13 cellular contexts compared by ENCODE assay signal in the genomic region with DNA sequence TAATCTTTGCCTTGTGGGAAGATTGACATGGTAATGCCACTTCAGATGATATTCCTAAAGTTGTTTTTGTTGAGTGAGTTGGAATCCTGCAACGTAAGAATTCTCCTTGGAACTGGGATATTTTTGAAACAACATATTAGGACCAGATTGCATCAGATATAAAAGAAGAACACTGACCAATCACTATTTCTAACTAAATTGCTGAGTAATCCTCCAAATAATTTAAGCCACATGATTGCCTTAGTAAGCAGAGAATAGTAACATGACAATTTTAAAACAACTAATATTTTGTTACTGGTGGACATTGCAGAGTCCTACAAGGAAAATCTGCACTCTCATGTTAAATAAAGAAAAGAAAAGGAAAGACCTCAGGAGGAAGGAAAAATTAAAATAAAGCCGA.
DNase-seq lines count a peak whose midpoint lies in the region; ATAC-seq and TF ChIP-seq lines count a peak whose summit lies in the region.
"Had no signal": no experiment of that assay in that cellular context is flagged by ENCODE, and none has a peak within 500 bp of the region (broad histone marks: within the 10 kb centered on the region; RNA-seq: fewer than 3 reads in every experiment).

No MANE protein-coding gene starts in this region.

- H3K9me3 ChIP-seq in adipocyte (ENCODE audit: control insufficient read depth, low read length) = no peaks in the 10 kb centered on the region
- H3K9me3 ChIP-seq: A549, BLaER1, HAP-1 had no signal

- DNase-seq in GM03348 (ENCODE audit: low spot score) = peak; percentile 48
- DNase-seq in adipocyte (ENCODE audit: low read depth) = peak; percentile 1
- peak; percentile 68 for DNase-seq in fibroblast of the aortic adventitia (ENCODE audit: low read depth)
- peak; percentile 42 for DNase-seq in stromal cell of bone marrow (ENCODE audit: low read depth)
- DNase-seq in SK-N-DZ (ENCODE audit: low spot score) = no peak
- DNase-seq: AML-193, DMS 273 treated with DMSO at 0.1 percent for 48 hours had no signal

- ATAC-seq in HG03378 (IDR thresholded peaks at IDR 0.05; ENCODE audit: unreplicated experiment) = no peak
- no peak for ATAC-seq in SK-N-SH treated with all-trans-retinoic acid at 6 μM for 48 hours
- ATAC-seq: A549, GM12878 had no signal

- no peaks in the 10 kb centered on the region for H3K27me3 ChIP-seq in adipocyte (replicated peaks; ENCODE audit: control insufficient read depth, insufficient read depth, low read length)
- H3K27me3 ChIP-seq: BLaER1 had no signal

- H3K4me3 ChIP-seq in adipocyte (ENCODE audit: low read length) = no peak overlapping the region
- no peak overlapping the region for H3K4me3 ChIP-seq in fibroblast of the aortic adventitia (ENCODE audit: low read depth, low read length)
- H3K4me3 ChIP-seq: A549, BLaER1, GM12878, HAP-1 had no signal

- peak overlapping the region; percentile 26 for H3K9ac ChIP-seq in adipocyte (ENCODE audit: low read length)
- H3K9ac ChIP-seq: BLaER1 had no signal

- no peak for TF ChIP-seq CTCF in fibroblast of the aortic adventitia (IDR thresholded peaks at IDR 0.05; ENCODE audit: insufficient read depth, low read length)

- H3K4me1 ChIP-seq in adipocyte (ENCODE audit: control insufficient read depth, insufficient read depth, low read length) = peaks cover 29% of the 10 kb centered on the region
- H3K4me1 ChIP-seq: A549, BLaER1, HAP-1 had no signal

- H3K36me3 ChIP-seq in adipocyte (ENCODE audit: control insufficient read depth, insufficient read depth, low read length, severe bottlenecking) = no peaks in the 10 kb centered on the region
- H3K36me3 ChIP-seq: BLaER1, HAP-1 had no signal

TF ChIP-seq in SK-N-SH treated with all-trans-retinoic acid at 6 μM for 48 hours, 23 proteins besides CTCF, POLR2A, EP300 and RAD21:
- TF ChIP-seq ZFP30 (CRISPR knock-in tag; IDR thresholded peaks at IDR 0.05) (no peak), OSR1 (CRISPR knock-in tag; IDR thresholded peaks at IDR 0.05) (no peak), ZNF70 (CRISPR knock-in tag; IDR thresholded peaks at IDR 0.05) (no peak), ZFP3 (CRISPR knock-in tag; IDR thresholded peaks at IDR 0.05) (no peak), TCF4 (CRISPR knock-in tag; IDR thresholded peaks at IDR 0.05; ENCODE audit: borderline replicate concordance) (no peak), PPARA (CRISPR knock-in tag; IDR thresholded peaks at IDR 0.05; ENCODE audit: borderline replicate concordance) (no peak), ISL1 (CRISPR knock-in tag; IDR thresholded peaks at IDR 0.05) (no peak), RARB (CRISPR knock-in tag; IDR thresholded peaks at IDR 0.05) (no peak), TOX (CRISPR knock-in tag; IDR thresholded peaks at IDR 0.05; ENCODE audit: borderline replicate concordance) (no peak), ZNF565 (CRISPR knock-in tag; conservative IDR thresholded peaks at IDR 0.05; ENCODE audit: low read depth) (no peak), ZNF8 (CRISPR knock-in tag; IDR thresholded peaks at IDR 0.05) (no peak), BACH2 (CRISPR knock-in tag; IDR thresholded peaks at IDR 0.05; ENCODE audit: borderline replicate concordance) (no peak), SNAI2 (CRISPR knock-in tag; IDR thresholded peaks at IDR 0.05) (no peak), GLIS3 (CRISPR knock-in tag; IDR thresholded peaks at IDR 0.05) (no peak), CSDC2 (CRISPR knock-in tag; IDR thresholded peaks at IDR 0.05) (no peak), ZC3H10 (CRISPR knock-in tag; IDR thresholded peaks at IDR 0.05) (no peak)
- TF ChIP-seq, protein P1, sequence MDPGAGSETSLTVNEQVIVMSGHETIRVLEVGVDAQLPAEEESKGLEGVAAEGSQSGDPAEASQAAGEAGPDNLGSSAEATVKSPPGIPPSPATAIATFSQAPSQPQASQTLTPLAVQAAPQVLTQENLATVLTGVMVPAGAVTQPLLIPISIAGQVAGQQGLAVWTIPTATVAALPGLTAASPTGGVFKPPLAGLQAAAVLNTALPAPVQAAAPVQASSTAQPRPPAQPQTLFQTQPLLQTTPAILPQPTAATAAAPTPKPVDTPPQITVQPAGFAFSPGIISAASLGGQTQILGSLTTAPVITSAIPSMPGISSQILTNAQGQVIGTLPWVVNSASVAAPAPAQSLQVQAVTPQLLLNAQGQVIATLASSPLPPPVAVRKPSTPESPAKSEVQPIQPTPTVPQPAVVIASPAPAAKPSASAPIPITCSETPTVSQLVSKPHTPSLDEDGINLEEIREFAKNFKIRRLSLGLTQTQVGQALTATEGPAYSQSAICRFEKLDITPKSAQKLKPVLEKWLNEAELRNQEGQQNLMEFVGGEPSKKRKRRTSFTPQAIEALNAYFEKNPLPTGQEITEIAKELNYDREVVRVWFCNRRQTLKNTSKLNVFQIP (CRISPR knock-in tag; IDR thresholded peaks at IDR 0.05; ENCODE audit: borderline replicate concordance, low read depth) = no peak
- TF ChIP-seq, protein P2, sequence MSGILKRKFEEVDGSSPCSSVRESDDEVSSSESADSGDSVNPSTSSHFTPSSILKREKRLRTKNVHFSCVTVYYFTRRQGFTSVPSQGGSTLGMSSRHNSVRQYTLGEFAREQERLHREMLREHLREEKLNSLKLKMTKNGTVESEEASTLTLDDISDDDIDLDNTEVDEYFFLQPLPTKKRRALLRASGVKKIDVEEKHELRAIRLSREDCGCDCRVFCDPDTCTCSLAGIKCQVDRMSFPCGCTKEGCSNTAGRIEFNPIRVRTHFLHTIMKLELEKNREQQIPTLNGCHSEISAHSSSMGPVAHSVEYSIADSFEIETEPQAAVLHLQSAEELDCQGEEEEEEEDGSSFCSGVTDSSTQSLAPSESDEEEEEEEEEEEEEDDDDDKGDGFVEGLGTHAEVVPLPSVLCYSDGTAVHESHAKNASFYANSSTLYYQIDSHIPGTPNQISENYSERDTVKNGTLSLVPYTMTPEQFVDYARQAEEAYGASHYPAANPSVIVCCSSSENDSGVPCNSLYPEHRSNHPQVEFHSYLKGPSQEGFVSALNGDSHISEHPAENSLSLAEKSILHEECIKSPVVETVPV (CRISPR knock-in tag; IDR thresholded peaks at IDR 0.05) = no peak
- TF ChIP-seq, protein P3, sequence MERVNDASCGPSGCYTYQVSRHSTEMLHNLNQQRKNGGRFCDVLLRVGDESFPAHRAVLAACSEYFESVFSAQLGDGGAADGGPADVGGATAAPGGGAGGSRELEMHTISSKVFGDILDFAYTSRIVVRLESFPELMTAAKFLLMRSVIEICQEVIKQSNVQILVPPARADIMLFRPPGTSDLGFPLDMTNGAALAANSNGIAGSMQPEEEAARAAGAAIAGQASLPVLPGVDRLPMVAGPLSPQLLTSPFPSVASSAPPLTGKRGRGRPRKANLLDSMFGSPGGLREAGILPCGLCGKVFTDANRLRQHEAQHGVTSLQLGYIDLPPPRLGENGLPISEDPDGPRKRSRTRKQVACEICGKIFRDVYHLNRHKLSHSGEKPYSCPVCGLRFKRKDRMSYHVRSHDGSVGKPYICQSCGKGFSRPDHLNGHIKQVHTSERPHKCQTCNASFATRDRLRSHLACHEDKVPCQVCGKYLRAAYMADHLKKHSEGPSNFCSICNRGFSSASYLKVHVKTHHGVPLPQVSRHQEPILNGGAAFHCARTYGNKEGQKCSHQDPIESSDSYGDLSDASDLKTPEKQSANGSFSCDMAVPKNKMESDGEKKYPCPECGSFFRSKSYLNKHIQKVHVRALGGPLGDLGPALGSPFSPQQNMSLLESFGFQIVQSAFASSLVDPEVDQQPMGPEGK (CRISPR knock-in tag; IDR thresholded peaks at IDR 0.05; ENCODE audit: borderline replicate concordance) = no peak
